8 cellular contexts compared by ENCODE assay signal in the genomic region with DNA sequence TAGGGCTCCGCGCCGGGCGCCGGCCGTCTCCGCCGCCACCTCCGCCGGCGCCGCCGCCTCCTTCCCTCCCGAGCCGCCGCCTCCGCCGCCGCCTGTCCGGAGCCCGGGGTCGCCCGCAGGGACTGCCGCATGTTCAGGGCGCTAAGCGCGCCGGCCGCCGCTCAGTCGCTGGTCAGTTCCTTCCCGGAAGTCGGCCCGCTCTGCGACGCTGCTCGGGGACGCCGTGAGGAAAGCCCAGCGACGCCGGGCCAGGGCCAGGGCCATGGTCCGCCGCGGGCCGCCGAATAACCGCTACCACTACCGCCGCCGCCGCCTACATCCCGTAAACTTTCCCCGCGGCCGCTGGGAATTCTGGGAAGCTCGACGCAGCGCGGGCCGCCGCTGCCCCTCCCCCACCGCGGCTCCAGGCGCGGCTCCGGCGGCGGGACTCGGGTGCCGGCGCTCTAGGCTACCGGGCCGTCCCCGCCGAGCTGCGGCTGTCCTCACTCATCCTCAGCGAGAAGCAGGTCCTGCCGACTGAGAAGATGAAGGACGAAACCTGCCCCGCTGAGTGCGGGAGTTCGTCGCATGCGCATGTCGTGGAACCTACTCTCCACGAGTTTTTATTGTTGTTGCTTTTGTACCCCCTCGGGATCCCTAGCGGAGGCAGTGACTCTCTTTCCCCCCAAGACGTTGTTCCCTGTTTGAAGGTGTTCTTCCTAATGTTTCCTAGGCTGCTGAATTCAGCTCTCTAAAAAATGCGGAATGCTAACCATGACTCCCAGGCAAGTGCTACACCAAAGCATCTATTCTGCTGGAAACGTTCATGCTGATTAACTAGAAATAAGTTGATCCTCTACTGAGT. TPM values are rescaled to one million over a fixed set of nuclear protein-coding genes. Genes with fewer than 3 reads are reported as not detected.
A peak's percentile ranks its signal among the peaks of the same experiment; 100 is the strongest.
DNase-seq lines count a peak whose midpoint lies in the region; ATAC-seq and TF ChIP-seq lines count a peak whose summit lies in the region.

TSS of gene SAV1 (minus strand) at position 299 of the 844 bp plus-strand sequence. CDS start 339 bp downstream, outside the sequence.

- H3K4me1 Mint-ChIP-seq in activated naive CD8-positive, alpha-beta T cell treated with anti-CD3 and anti-CD28 coated beads for 36 hours, result peaks cover 13% of the 10 kb centered on the region
- peaks cover 9% of the 10 kb centered on the region for H3K4me1 Mint-ChIP-seq in type B pancreatic cell (ENCODE audit: unreplicated experiment)

- H3K36me3 Mint-ChIP-seq in activated naive CD8-positive, alpha-beta T cell treated with anti-CD3 and anti-CD28 coated beads for 36 hours, result peaks cover 10% of the 10 kb centered on the region
- H3K36me3 Mint-ChIP-seq in type B pancreatic cell, result peaks cover 11% of the 10 kb centered on the region

- H3K9me3 ChIP-seq in parathyroid adenoma (ENCODE audit: control insufficient read depth, low read length), result no peaks in the 10 kb centered on the region

- H3K27ac ChIP-seq in parathyroid adenoma, result peak within 1 kb of the TSS; percentile 89

- H3K36me3 ChIP-seq in parathyroid adenoma (ENCODE audit: control insufficient read depth, insufficient read depth, low read length), result no peaks in the 10 kb centered on the region

- peak within 1 kb of the TSS; percentile 66 for H3K27ac Mint-ChIP-seq in activated naive CD8-positive, alpha-beta T cell treated with anti-CD3 and anti-CD28 coated beads for 36 hours
- H3K27ac Mint-ChIP-seq in type B pancreatic cell, result no peak within 1 kb of the TSS

- DNase-seq in G401 (ENCODE audit: low spot score), result peak; percentile 78
- DNase-seq in GOT3 (lab: John Stamatoyannopoulos, UW), result peak; percentile 12
- DNase-seq in M059J (ENCODE audit: low read depth), result peak; percentile 76
- DNase-seq in SK-N-DZ (ENCODE audit: low spot score), result peak; percentile 78
- DNase-seq in activated naive CD8-positive, alpha-beta T cell treated with anti-CD3 and anti-CD28 coated beads for 36 hours, result peak; percentile 51
- DNase-seq in Right ventricle myocardium inferior (ENCODE audit: missing footprints), result peak; percentile 91
- DNase-seq in type B pancreatic cell (ENCODE audit: extremely low spot score, unreplicated experiment), result peak; percentile 84

- no peaks in the 10 kb centered on the region for H3K4me1 ChIP-seq in parathyroid adenoma

- H2AFZ ChIP-seq in parathyroid adenoma, result peak within 1 kb of the TSS; percentile 99

- H3K27me3 Mint-ChIP-seq in activated naive CD8-positive, alpha-beta T cell treated with anti-CD3 and anti-CD28 coated beads for 36 hours, result no peaks in the 10 kb centered on the region
- H3K27me3 Mint-ChIP-seq in type B pancreatic cell, result no peaks in the 10 kb centered on the region

- no peaks in the 10 kb centered on the region for H3K9me3 Mint-ChIP-seq in activated naive CD8-positive, alpha-beta T cell treated with anti-CD3 and anti-CD28 coated beads for 36 hours
- H3K9me3 Mint-ChIP-seq in type B pancreatic cell, result no peaks in the 10 kb centered on the region

- intact Hi-C loops in Right ventricle myocardium inferior (cut with DNase I), result no loop called here

- peak; percentile 96 for ATAC-seq in Right ventricle myocardium inferior

- TF ChIP-seq CTCF in parathyroid adenoma (IDR thresholded peaks at IDR 0.05) (no peak), type B pancreatic cell (conservative IDR thresholded peaks at IDR 0.05) (no peak)

- H3K9ac ChIP-seq in parathyroid adenoma, result peak within 1 kb of the TSS; percentile 70

- peaks cover 12% of the 10 kb centered on the region for H3K79me2 ChIP-seq in parathyroid adenoma

- H3K27me3 ChIP-seq in parathyroid adenoma (ENCODE audit: control insufficient read depth, insufficient read depth, low read length), result no peaks in the 10 kb centered on the region

- in situ Hi-C loops in G401 (cut with HindIII; ENCODE audit: low sequenced_read_pairs), result no loop called here

- peak within 1 kb of the TSS; percentile 98 for H3K4me3 ChIP-seq in parathyroid adenoma (ENCODE audit: low read depth, low read length)

- no peak within 1 kb of the TSS for H3K4me3 Mint-ChIP-seq in activated naive CD8-positive, alpha-beta T cell treated with anti-CD3 and anti-CD28 coated beads for 36 hours
- H3K4me3 Mint-ChIP-seq in type B pancreatic cell, result no peak within 1 kb of the TSS

- H3K4me2 ChIP-seq in parathyroid adenoma (ENCODE audit: low read length), result peak within 1 kb of the TSS; percentile 93

RNA-seq across cellular contexts. Expression of gene SAV1, which starts in this region (rescaled TPM):
- total RNA-seq in G401 (2014; rRNA removed; shearing (Covaris generic)), result 28.8 and 29.8 TPM in 2 replicates
- total RNA-seq in M059J (2014; rRNA removed; shearing (Covaris generic)), result 9.2 and 14.1 TPM in 2 replicates
- 12.1 and 15.3 TPM in 2 replicates for polyA plus RNA-seq in SK-N-DZ (2014; cell fraction: cytosol; rRNA removed)
- 3.4 and 5.8 TPM in 2 replicates for polyA plus RNA-seq in SK-N-DZ (2014; cell fraction: nucleus; rRNA removed)
- total RNA-seq in activated naive CD8-positive, alpha-beta T cell treated with anti-CD3 and anti-CD28 coated beads for 36 hours, result 10 to 100 TPM; 14.4 to 15.2 TPM
- 26.7 TPM for total RNA-seq in Right ventricle myocardium inferior
- total RNA-seq in type B pancreatic cell (ENCODE audit: low replicate concordance), result 16.9 and 25.6 TPM in 2 replicates

Comparison
In these comparisons a context has a peak if more than half of its experiments do, and no peak if none do; other contexts are left out.
1. Peak in every context shown above with its lines: DNase-seq, ATAC-seq, H3K4me3 ChIP-seq and H3K27ac ChIP-seq.
2. DNase-seq: peak in every context shown above with its lines; median percentile 91 in Right ventricle myocardium inferior; 84 in type B pancreatic cell; 78 in G401; 78 in SK-N-DZ; 76 in M059J; 51 in activated naive CD8-positive, alpha-beta T cell treated with anti-CD3 and anti-CD28 coated beads for 36 hours; 12 in GOT3.